Comparison of ENCODE assay signal across 11 cellular contexts in the genomic region with DNA sequence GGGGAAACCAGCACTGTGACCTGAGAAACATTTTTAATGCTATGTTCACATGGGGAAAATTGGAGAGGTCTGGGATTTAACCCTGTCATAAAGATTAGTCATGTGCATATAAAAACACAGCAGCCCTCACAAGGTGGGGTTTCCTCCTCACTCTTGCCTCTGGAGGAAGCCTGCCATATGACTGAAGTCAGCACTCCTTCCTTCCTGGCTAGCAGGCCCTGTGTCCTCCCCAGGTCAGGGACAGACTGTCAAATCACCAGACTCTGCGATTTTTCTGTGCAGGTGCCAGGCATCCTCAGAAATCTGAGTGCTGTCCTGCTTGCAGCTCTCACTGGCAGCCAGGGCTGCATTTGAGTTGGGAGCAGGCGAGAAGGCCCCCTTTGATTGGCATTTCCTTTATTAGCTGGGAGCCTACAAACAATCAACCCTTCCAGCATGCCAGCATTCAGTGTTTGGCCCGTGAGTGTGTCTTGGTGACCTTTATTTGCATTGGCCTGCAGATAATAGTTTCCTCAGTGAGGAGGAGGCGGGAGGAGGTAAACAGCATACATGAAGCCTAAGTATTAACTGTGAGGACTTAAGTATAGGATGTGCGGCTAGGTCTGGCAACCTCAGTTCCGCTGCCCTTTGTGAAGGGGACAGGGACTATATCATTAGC.
DNase-seq lines count a peak whose midpoint lies in the region; ATAC-seq and TF ChIP-seq lines count a peak whose summit lies in the region.
"Had no signal": no experiment of that assay in that cellular context is flagged by ENCODE, and none has a peak within 500 bp of the region (broad histone marks: within the 10 kb centered on the region; RNA-seq: fewer than 3 reads in every experiment).

No MANE protein-coding gene starts in this region.

- ATAC-seq in Right ventricle myocardium inferior = peak; percentile 68
- ATAC-seq in stimulated activated effector memory CD8-positive, alpha-beta T cell treated with anti-CD3 and anti-CD28 coated beads, Interleukin-12 subunit alpha, Interleukin-12 subunit beta, amount 100 ng/mL, for 72 hours = no peak
- ATAC-seq in effector memory CD8-positive, alpha-beta T cell (replicated peaks) = no peak
- ATAC-seq: HCT116 had no signal

- H3K4me3 Mint-ChIP-seq in type B pancreatic cell = no peak overlapping the region
- no peak overlapping the region for H3K4me3 Mint-ChIP-seq in stimulated activated effector memory CD8-positive, alpha-beta T cell treated with anti-CD3 and anti-CD28 coated beads, Interleukin-12 subunit alpha, Interleukin-12 subunit beta, amount 100 ng/mL, for 72 hours
- no peak overlapping the region for H3K4me3 Mint-ChIP-seq in effector memory CD8-positive, alpha-beta T cell
- H3K4me3 Mint-ChIP-seq: nephron progenitor cell had no signal

- no peaks in the 10 kb centered on the region for H3K9me3 Mint-ChIP-seq in type B pancreatic cell
- peaks cover 1% of the 10 kb centered on the region for H3K9me3 Mint-ChIP-seq in stimulated activated effector memory CD8-positive, alpha-beta T cell treated with anti-CD3 and anti-CD28 coated beads, Interleukin-12 subunit alpha, Interleukin-12 subunit beta, amount 100 ng/mL, for 72 hours
- no peaks in the 10 kb centered on the region for H3K9me3 Mint-ChIP-seq in effector memory CD8-positive, alpha-beta T cell
- H3K9me3 Mint-ChIP-seq: nephron progenitor cell had no signal

- H3K4me1 Mint-ChIP-seq in type B pancreatic cell (ENCODE audit: unreplicated experiment) = peaks cover 29% of the 10 kb centered on the region
- no peaks in the 10 kb centered on the region for H3K4me1 Mint-ChIP-seq in stimulated activated effector memory CD8-positive, alpha-beta T cell treated with anti-CD3 and anti-CD28 coated beads, Interleukin-12 subunit alpha, Interleukin-12 subunit beta, amount 100 ng/mL, for 72 hours
- peaks cover 0 to 1% of the 10 kb centered on the region in 2 donors for H3K4me1 Mint-ChIP-seq in effector memory CD8-positive, alpha-beta T cell (ENCODE audit: low read depth in 2 of 2)

- H3K27ac Mint-ChIP-seq in type B pancreatic cell = peak overlapping the region; percentile 24
- H3K27ac Mint-ChIP-seq in stimulated activated effector memory CD8-positive, alpha-beta T cell treated with anti-CD3 and anti-CD28 coated beads, Interleukin-12 subunit alpha, Interleukin-12 subunit beta, amount 100 ng/mL, for 72 hours = no peak overlapping the region
- H3K27ac Mint-ChIP-seq in effector memory CD8-positive, alpha-beta T cell = no peak overlapping the region
- H3K27ac Mint-ChIP-seq: nephron progenitor cell had no signal

- no peak for TF ChIP-seq CTCF in type B pancreatic cell (conservative IDR thresholded peaks at IDR 0.05)

- peaks cover 4% of the 10 kb centered on the region for H3K27me3 Mint-ChIP-seq in type B pancreatic cell
- H3K27me3 Mint-ChIP-seq in effector memory CD8-positive, alpha-beta T cell = peaks cover 16 to 23% of the 10 kb centered on the region in 2 donors

- H3K36me3 Mint-ChIP-seq in type B pancreatic cell = no peaks in the 10 kb centered on the region
- H3K36me3 Mint-ChIP-seq in stimulated activated effector memory CD8-positive, alpha-beta T cell treated with anti-CD3 and anti-CD28 coated beads, Interleukin-12 subunit alpha, Interleukin-12 subunit beta, amount 100 ng/mL, for 72 hours = no peaks in the 10 kb centered on the region
- H3K36me3 Mint-ChIP-seq in effector memory CD8-positive, alpha-beta T cell (ENCODE audit: insufficient read depth) = no peaks in the 10 kb centered on the region

- intact Hi-C loops in Right ventricle myocardium inferior (cut with DNase I) = no loop called here
- intact Hi-C loops in cardiac septum (cut with DNase I) = no loop called here

- DNase-seq in Right ventricle myocardium inferior (ENCODE audit: missing footprints) = no peak
- no peak for DNase-seq in cardiac septum (ENCODE audit: low spot score)
- peak; percentile 63 for DNase-seq in dermis blood vessel endothelial cell
- DNase-seq in left kidney (ENCODE audit: low read depth, low spot score) = peak; percentile 54
- no peak for DNase-seq in type B pancreatic cell (ENCODE audit: extremely low spot score, unreplicated experiment)
- DNase-seq in mesenteric fat pad (ENCODE audit: low spot score) = no peak
- no peak for DNase-seq in stimulated activated effector memory CD8-positive, alpha-beta T cell treated with anti-CD3 and anti-CD28 coated beads, Interleukin-12 subunit alpha, Interleukin-12 subunit beta, amount 100 ng/mL, for 72 hours (ENCODE audit: low spot score in 2 of 2)
- DNase-seq in effector memory CD8-positive, alpha-beta T cell = no peak
- DNase-seq: glutamatergic neuron, nephron progenitor cell had no signal

Comparison
In these comparisons a context has a peak if more than half of its experiments do, and no peak if none do; other contexts are left out.
1. DNase-seq: peak in dermis blood vessel endothelial cell (single experiment) and left kidney (single experiment); none in Right ventricle myocardium inferior (single experiment), cardiac septum (single experiment), type B pancreatic cell (single experiment), mesenteric fat pad (single experiment), stimulated activated effector memory CD8-positive, alpha-beta T cell treated with anti-CD3 and anti-CD28 coated beads, Interleukin-12 subunit alpha, Interleukin-12 subunit beta, amount 100 ng/mL, for 72 hours (0 of 2) and effector memory CD8-positive, alpha-beta T cell (0 of 3).